Comparison of ENCODE assay signal across 17 cellular contexts in genomic region chr5:54312499-54312898, GRCh38. TPM values are rescaled to one million over a fixed set of nuclear protein-coding genes. Genes with fewer than 3 reads are reported as not detected.
A peak's percentile ranks its signal among the peaks of the same experiment; 100 is the strongest.
DNase-seq lines count a peak whose midpoint lies in the region; ATAC-seq, FAIRE-seq and TF ChIP-seq lines count a peak whose summit lies in the region.
"Had no signal": no experiment of that assay in that cellular context is flagged by ENCODE, and none has a peak within 500 bp of the region (broad histone marks: within the 10 kb centered on the region; RNA-seq: fewer than 3 reads in every experiment).

No MANE protein-coding gene starts in this region.

- intact Hi-C loops in CD4-positive, alpha-beta T cell (cut with DNase I, micrococcal nuclease): loop anchor here in 1 of 2 experiments (5.0 to 10.0 kb wide), 9 partner anchors 60 to 1402 kb away; partner anchors contain the start of genes FST, NDUFS4, PLPP1 and SLC38A9
- intact Hi-C loops in Caco-2 (cut with micrococcal nuclease; ENCODE audit: unreplicated experiment) (no loop called here), K562 (cut with micrococcal nuclease) (loop anchor here (2.0 to 5.0 kb wide), 3 partner anchors 68 to 150 kb away; no protein-coding TSS in a partner anchor), mucosa of descending colon (cut with DNase I, micrococcal nuclease) (no loop called here)
- intact Hi-C loops in naive thymus-derived CD4-positive, alpha-beta T cell (cut with micrococcal nuclease): loop anchor here (5.0 to 10.0 kb wide), 11 partner anchors 70 to 1365 kb away; partner anchors contain the start of genes CCNO (in 1 of the 2), CDC20B (in 1 of the 2), DHX29 (in 1 of the 2) and FST (in 1 of the 2)

- 0% methylated on average over 3 of the region's 3 CpGs for WGBS in K562 (ENCODE audit: insufficient coverage, low coverage, missing lambda C conversion rate)

- no peaks in the 10 kb centered on the region for H3K27me3 ChIP-seq in CD4-positive, alpha-beta T cell (ENCODE audit: control insufficient read depth, insufficient read depth, low read length)
- H3K27me3 ChIP-seq in Caco-2 (replicated peaks; ENCODE audit: control insufficient read depth, insufficient read depth, low read length): no peaks in the 10 kb centered on the region
- H3K27me3 ChIP-seq in K562 (ENCODE audit: control insufficient read depth in 2 of 2, insufficient read depth in 2 of 2, low read length in 2 of 2): no peaks in the 10 kb centered on the region
- H3K27me3 ChIP-seq in naive thymus-derived CD4-positive, alpha-beta T cell (ENCODE audit: control insufficient read depth in 2 of 2, insufficient read depth in 2 of 2, low read length in 2 of 2): no peaks in the 10 kb centered on the region
- H3K27me3 ChIP-seq: brain microvascular endothelial cell, thyroid gland had no signal

- peak; percentile 64 for FAIRE-seq in K562 (lab: Jason Lieb, UNC)

- H3K9me1 ChIP-seq in K562 (ENCODE audit: control insufficient read depth, insufficient read depth, low read length): no peaks in the 10 kb centered on the region

- no peak overlapping the region for H3K4me3 ChIP-seq in Caco-2 (ENCODE audit: low read depth, low read length)
- H3K4me3 ChIP-seq in K562: peak overlapping the region; percentile 75
- no peak overlapping the region for H3K4me3 ChIP-seq in naive thymus-derived CD4-positive, alpha-beta T cell (ENCODE audit: low read length)
- H3K4me3 ChIP-seq in mucosa of descending colon: no peak overlapping the region

- TF ChIP-seq RAD21 in K562 (CRISPR knock-in tag; conservative IDR thresholded peaks at IDR 0.05 in 1 of 2, IDR thresholded peaks at IDR 0.05 in 1 of 2): no peak

- in situ Hi-C loops in K562 (cut with MboI): no loop called here

- TF ChIP-seq CTCF in CD4-positive, alpha-beta T cell (IDR thresholded peaks at IDR 0.05): no peak
- no peak for TF ChIP-seq CTCF in Caco-2 (IDR thresholded peaks at IDR 0.05; ENCODE audit: insufficient read depth in 1 of 2, low read depth in 1 of 2, low read length in 1 of 2, severe bottlenecking in 1 of 2, unreplicated experiment in 1 of 2)
- TF ChIP-seq CTCF in K562 (IDR thresholded peaks at IDR 0.05 in 2 of 3, conservative IDR thresholded peaks at IDR 0.05 in 1 of 3; ENCODE audit: insufficient read depth in 2 of 3, low read depth in 1 of 3, low read length in 3 of 3): no peak
- TF ChIP-seq CTCF in mucosa of descending colon (IDR thresholded peaks at IDR 0.05): no peak

- H3K4me3 Mint-ChIP-seq in CD4-positive, alpha-beta T cell: peak overlapping the region; percentile 63
- no peak overlapping the region for H3K4me3 Mint-ChIP-seq in Caco-2 (ENCODE audit: unreplicated experiment)
- peak overlapping the region in 9 of 10 donors; percentile 27 to 97 (median 89) for H3K4me3 Mint-ChIP-seq in naive thymus-derived CD4-positive, alpha-beta T cell

- H3K27ac ChIP-seq in CD4-positive, alpha-beta T cell (ENCODE audit: low read depth, low read length): no peak overlapping the region
- H3K27ac ChIP-seq in K562 (ENCODE audit: extremely low read depth, low read depth, low read length): peak overlapping the region; percentile 94
- no peak overlapping the region for H3K27ac ChIP-seq in naive thymus-derived CD4-positive, alpha-beta T cell (ENCODE audit: low read depth, low read length)
- H3K27ac ChIP-seq: brain microvascular endothelial cell, RWPE1, thyroid gland had no signal

- peaks cover 89% of the 10 kb centered on the region for H3K79me2 ChIP-seq in K562 (ENCODE audit: control insufficient read depth, insufficient read depth, low read length)

- H3K36me3 ChIP-seq in Caco-2 (ENCODE audit: control insufficient read depth, insufficient read depth, low read length): no peaks in the 10 kb centered on the region
- peaks cover 28% of the 10 kb centered on the region for H3K36me3 ChIP-seq in K562 (ENCODE audit: control insufficient read depth, insufficient read depth, low read length)
- H3K36me3 ChIP-seq in naive thymus-derived CD4-positive, alpha-beta T cell (ENCODE audit: control insufficient read depth in 2 of 3, insufficient read depth in 3 of 3, low read length in 3 of 3): peaks cover 0 to 6% (median 0%) of the 10 kb centered on the region in 3 experiments
- no peaks in the 10 kb centered on the region for H3K36me3 ChIP-seq in mucosa of descending colon (ENCODE audit: low read depth)
- H3K36me3 ChIP-seq: brain microvascular endothelial cell, thyroid gland had no signal

- peaks cover 34% of the 10 kb centered on the region for H3K27me3 Mint-ChIP-seq in CD4-positive, alpha-beta T cell
- peaks cover 3% of the 10 kb centered on the region for H3K27me3 Mint-ChIP-seq in Caco-2 (ENCODE audit: insufficient read depth, unreplicated experiment)
- peaks cover 0 to 44% (median 5%) of the 10 kb centered on the region in 5 donors for H3K27me3 Mint-ChIP-seq in naive thymus-derived CD4-positive, alpha-beta T cell

- peak overlapping the region in 1 of 2 experiments; percentile 79; a peak in 2 of 4 replicates for H3K9ac ChIP-seq in K562 (ENCODE audit: insufficient read depth in 1 of 2, low read depth in 2 of 2, low read length in 2 of 2)

- H4K20me1 ChIP-seq in K562 (replicated peaks; ENCODE audit: control insufficient read depth, insufficient read depth, low read length): no peaks in the 10 kb centered on the region

- H2AFZ ChIP-seq in K562 (ENCODE audit: low read depth, low read length): peak overlapping the region; percentile 18; the same call in 1 of the 2 replicates

- peaks cover 10% of the 10 kb centered on the region for H3K36me3 Mint-ChIP-seq in CD4-positive, alpha-beta T cell (ENCODE audit: low read depth)
- H3K36me3 Mint-ChIP-seq in Caco-2 (ENCODE audit: insufficient read depth, unreplicated experiment): peaks cover 24% of the 10 kb centered on the region
- peaks cover 0 to 2% (median 0%) of the 10 kb centered on the region in 5 donors for H3K36me3 Mint-ChIP-seq in naive thymus-derived CD4-positive, alpha-beta T cell
- H3K36me3 Mint-ChIP-seq: activated CD8-positive, alpha-beta memory T cell treated with anti-CD3 and anti-CD28 coated beads, Interleukin-2, amount 10 ng/mL, durations not matched to agents 7 days and 5 days; memory B cell had no signal

- H3K9me3 Mint-ChIP-seq in CD4-positive, alpha-beta T cell: no peaks in the 10 kb centered on the region
- H3K9me3 Mint-ChIP-seq in Caco-2 (ENCODE audit: unreplicated experiment): peaks cover 10% of the 10 kb centered on the region
- H3K9me3 Mint-ChIP-seq in naive thymus-derived CD4-positive, alpha-beta T cell: peaks cover 0 to 5% (median 0%) of the 10 kb centered on the region in 11 donors
- H3K9me3 Mint-ChIP-seq: memory B cell; stimulated activated naive CD8-positive, alpha-beta T cell treated with anti-CD3 and anti-CD28 coated beads, Interleukin-15, amount 100 ng/mL, for 72 hours had no signal

- H3K27ac Mint-ChIP-seq in CD4-positive, alpha-beta T cell: no peak overlapping the region
- H3K27ac Mint-ChIP-seq in Caco-2 (ENCODE audit: unreplicated experiment): peak overlapping the region; percentile 96
- H3K27ac Mint-ChIP-seq in naive thymus-derived CD4-positive, alpha-beta T cell: no peak overlapping the region
- H3K27ac Mint-ChIP-seq: activated CD8-positive, alpha-beta memory T cell treated with anti-CD3 and anti-CD28 coated beads, Interleukin-2, amount 10 ng/mL, durations not matched to agents 7 days and 5 days had no signal

- peaks cover 24% of the 10 kb centered on the region for H3K4me1 Mint-ChIP-seq in CD4-positive, alpha-beta T cell (ENCODE audit: low read depth)
- H3K4me1 Mint-ChIP-seq in Caco-2 (ENCODE audit: low read depth, unreplicated experiment): peaks cover 31% of the 10 kb centered on the region
- peaks cover 10 to 32% (median 17%) of the 10 kb centered on the region in 7 donors for H3K4me1 Mint-ChIP-seq in naive thymus-derived CD4-positive, alpha-beta T cell

- CTCF ChIA-PET in CD4-positive, alpha-beta T cell (lab: Charles Lee): interaction anchor here (0.6 to 1.1 kb wide), 2 partner anchors 11 to 1203 kb away, joined by 3 read pairs; partner anchors contain the start of gene MOCS2
- CTCF ChIA-PET in Caco-2 (lab: Charles Lee) (interaction anchor here (0.5 to 2.6 kb wide), 8 partner anchors 13 to 177 kb away, joined by 3 to 16 read pairs (median 6); no protein-coding TSS in a partner anchor), K562 (lab: Yijun Ruan, JAX; ENCODE audit: low intra/inter-chr PET ratio) (interaction anchor here (1.0 kb wide), 1 partner anchor 107 kb away, joined by 3 read pairs; no protein-coding TSS in a partner anchor)
- CTCF ChIA-PET in naive thymus-derived CD4-positive, alpha-beta T cell (lab: Charles Lee): interaction anchor here (0.6 to 1.0 kb wide), 3 partner anchors 9 to 207 kb away, joined by 4 read pairs; no protein-coding TSS in a partner anchor

- H3K4me2 ChIP-seq in K562 (ENCODE audit: insufficient read depth, low read length): peak overlapping the region; percentile 93

- no peaks in the 10 kb centered on the region for H3K9me3 ChIP-seq in CD4-positive, alpha-beta T cell (ENCODE audit: control insufficient read depth, low read length)
- H3K9me3 ChIP-seq in Caco-2: no peaks in the 10 kb centered on the region
- no peaks in the 10 kb centered on the region for H3K9me3 ChIP-seq in K562 (replicated peaks; ENCODE audit: control insufficient read depth, insufficient read depth, low read depth, low read length)
- H3K9me3 ChIP-seq in naive thymus-derived CD4-positive, alpha-beta T cell (ENCODE audit: control insufficient read depth in 2 of 3, low read length in 3 of 3): no peaks in the 10 kb centered on the region
- no peaks in the 10 kb centered on the region for H3K9me3 ChIP-seq in mucosa of descending colon
- H3K9me3 ChIP-seq: thyroid gland had no signal

- TF ChIP-seq EP300 in K562 (IDR thresholded peaks at IDR 0.05; ENCODE audit: low read length): peak; percentile 34; the same call in 1 of the 2 replicates

- ATAC-seq in CD4-positive, alpha-beta T cell (ENCODE audit: poor library complexity): no peak
- 0 out of 3 replicates have a peak, but pooled peaks have one; percentile 2 for ATAC-seq in K562
- no peak for ATAC-seq in naive thymus-derived CD4-positive, alpha-beta T cell
- no peak for ATAC-seq in mucosa of descending colon
- ATAC-seq in GM18870 (IDR thresholded peaks at IDR 0.05; ENCODE audit: unreplicated experiment): no peak
- ATAC-seq: activated CD8-positive, alpha-beta memory T cell treated with anti-CD3 and anti-CD28 coated beads, Interleukin-2, amount 10 ng/mL, durations not matched to agents 7 days and 5 days; left colon; stimulated activated naive CD8-positive, alpha-beta T cell treated with anti-CD3 and anti-CD28 coated beads, Interleukin-15, amount 100 ng/mL, for 72 hours had no signal

- no peak for TF ChIP-seq POLR2A in K562 (conservative IDR thresholded peaks at IDR 0.05)

- BruUV-seq in Caco-2 (replicated peaks; lab: Mats Ljungman, UMichigan) (no TSS peak), K562 (replicated peaks; lab: Mats Ljungman, UMichigan) (no TSS peak)

- H3K4me1 ChIP-seq in Caco-2: peaks cover 28% of the 10 kb centered on the region
- H3K4me1 ChIP-seq in K562 (replicated peaks in 1 of 2; ENCODE audit: control insufficient read depth in 2 of 2, insufficient read depth in 2 of 2, low read length in 2 of 2): peaks cover 11 to 45% of the 10 kb centered on the region in 2 experiments
- peaks cover 0 to 7% of the 10 kb centered on the region in 2 donors for H3K4me1 ChIP-seq in naive thymus-derived CD4-positive, alpha-beta T cell (ENCODE audit: control insufficient read depth in 2 of 2, insufficient read depth in 2 of 2, low read length in 2 of 2)
- peaks cover 10% of the 10 kb centered on the region for H3K4me1 ChIP-seq in mucosa of descending colon (ENCODE audit: low read depth)

- POLR2A ChIA-PET in CD4-positive, alpha-beta T cell (lab: Charles Lee): interaction anchor here (0.6 kb wide), 1 partner anchor 113 kb away, joined by 4 read pairs; no protein-coding TSS in a partner anchor
- POLR2A ChIA-PET in Caco-2 (lab: Charles Lee): interaction anchor here (1.1 to 2.8 kb wide), 4 partner anchors 107 to 177 kb away, joined by 3 to 31 read pairs (median 15); no protein-coding TSS in a partner anchor
- POLR2A ChIA-PET in K562 (lab: Yijun Ruan, JAX): interaction anchor here (0.6 to 5.6 kb wide), 19 partner anchors 9 to 215 kb away, joined by 3 to 78 read pairs (median 5); no protein-coding TSS in a partner anchor
- POLR2A ChIA-PET in naive thymus-derived CD4-positive, alpha-beta T cell (lab: Charles Lee): interaction anchor here (1.0 to 1.2 kb wide), 2 partner anchors 107 to 554 kb away, joined by 4 to 5 read pairs; no protein-coding TSS in a partner anchor

- no peak for DNase-seq in CD4-positive, alpha-beta T cell
- DNase-seq in Caco-2: no peak
- DNase-seq in K562 (ENCODE audit: extremely low read depth in 1 of 4, low spot score in 3 of 4): peak; percentile 31 to 70 (median 55)
- no peak for DNase-seq in naive thymus-derived CD4-positive, alpha-beta T cell
- DNase-seq in medulla oblongata (ENCODE audit: extremely low spot score): no peak
- no peak for DNase-seq in mucosa of descending colon
- no peak for DNase-seq in islet precursor cell
- DNase-seq: NCI-H2107, NCI-H446 had no signal

RNA-seq across cellular contexts. Expression of gene ARL15, which starts 2.1 kb away (rescaled TPM):
- total RNA-seq in CD4-positive, alpha-beta T cell: 10 to 100 TPM in 1 of 2 experiments, 1 to 10 TPM in 1; 9.1 to 10.6 TPM
- total RNA-seq in Caco-2 (2022): 122 and 140 TPM in 2 replicates
- total RNA-seq in K562 (2011; cell fraction: chromatin; rRNA removed; ENCODE audit: low replicate concordance): 218 and 235 TPM in 2 replicates
- total RNA-seq in K562 (2011; cell fraction: nucleolus; rRNA removed): 124 and 166 TPM in 2 replicates
- total RNA-seq in K562 (2011; cell fraction: nucleoplasm; rRNA removed): 179 and 212 TPM in 2 replicates
- total RNA-seq in K562 (2014; rRNA removed): 45.9 and 46.7 TPM in 2 replicates
- total RNA-seq in K562 (2014; rRNA removed; fragmentation: Illumina TruSeq; extraction: Trizol): 64.0 and 71.2 TPM in 2 replicates
- 40.0 and 46.1 TPM in 2 replicates for total RNA-seq in K562 (2015; rRNA removed; fragmentation: Illumina TruSeq; extraction: Trizol)
- 54.1 and 58.7 TPM in 2 replicates for total RNA-seq in K562 (2021)
- polyA plus RNA-seq in K562 (2011; rRNA removed): 59.5 and 60.1 TPM in 2 replicates
- polyA plus RNA-seq in K562 (2011; cell fraction: cytosol; rRNA removed): 24.8 and 46.7 TPM in 2 replicates
- polyA plus RNA-seq in K562 (2011; cell fraction: nucleus; rRNA removed): 29.3 and 46.0 TPM in 2 replicates
- polyA plus RNA-seq in K562 (2012): 45.4 and 47.0 TPM in 2 replicates
- 71.8 and 80.4 TPM in 2 replicates for polyA plus RNA-seq in K562 (2014; fragmentation: Illumina TruSeq; extraction: Trizol)
- 10 to 100 TPM; 18.5 to 22.4 TPM for polyA plus RNA-seq in K562 (2014; fragmentation: Nextera tagmentation; extraction: Ambion mirVana)
- polyA plus RNA-seq in K562 (2014; rRNA removed): 57.0 and 60.0 TPM in 2 replicates
- polyA minus RNA-seq in K562 (2011; rRNA and poly(A)+ RNA removed): 135 and 180 TPM in 2 replicates
- 39.2 and 48.3 TPM in 2 replicates for polyA minus RNA-seq in K562 (2011; cell fraction: cytosol; rRNA and poly(A)+ RNA removed)
- 201 and 315 TPM in 2 replicates for polyA minus RNA-seq in K562 (2011; cell fraction: nucleus; rRNA and poly(A)+ RNA removed)
- total RNA-seq in naive thymus-derived CD4-positive, alpha-beta T cell: 10 to 100 TPM in 4 of 5 experiments, 1 to 10 TPM in 1; 9.6 to 15.6 (median 13.6) TPM
- 10 to 100 TPM; 13.3 to 17.1 TPM for polyA plus RNA-seq in naive thymus-derived CD4-positive, alpha-beta T cell
- total RNA-seq in mucosa of descending colon: 10 to 100 TPM; 21.2 to 34.8 (median 30.1) TPM

Comparison
In these comparisons a context has a peak if more than half of its experiments do, and no peak if none do; other contexts are left out.
1. DNase-seq: peak in K562 (4 of 4); none in CD4-positive, alpha-beta T cell (0 of 10), Caco-2 (0 of 2), naive thymus-derived CD4-positive, alpha-beta T cell (0 of 9), medulla oblongata (single experiment), mucosa of descending colon (0 of 3) and islet precursor cell (single experiment).
2. intact Hi-C loops: an anchor here in K562 (2.0 to 5.0 kb wide) and naive thymus-derived CD4-positive, alpha-beta T cell (5.0 to 10.0 kb wide); none called in Caco-2 and mucosa of descending colon.